19 cellular contexts compared by ENCODE assay signal in genomic region chr6:30041821-30042220, GRCh38. TPM values are rescaled to one million over a fixed set of nuclear protein-coding genes. Genes with fewer than 3 reads are reported as not detected.
DNase-seq lines count a peak whose midpoint lies in the region; ATAC-seq and TF ChIP-seq lines count a peak whose summit lies in the region.
"Had no signal": no experiment of that assay in that cellular context is flagged by ENCODE, and none has a peak within 500 bp of the region (broad histone marks: within the 10 kb centered on the region; RNA-seq: fewer than 3 reads in every experiment).

No MANE protein-coding gene starts in this region.

- TF ChIP-seq CTCF in A673 (conservative IDR thresholded peaks at IDR 0.05; ENCODE audit: low read depth, low read length): no peak
- TF ChIP-seq CTCF in WERI-Rb-1 (IDR thresholded peaks at IDR 0.05; ENCODE audit: low read depth, low read length): no peak
- TF ChIP-seq CTCF in testis (IDR thresholded peaks at IDR 0.05): no peak

- peaks cover 12% of the 10 kb centered on the region; the same call in 1 of the 2 replicates for H3K79me2 ChIP-seq in Karpas-422 (ENCODE audit: low read length)

- POLR2A ChIA-PET in A673 (lab: Charles Lee; ENCODE audit: low non-redundant PET): no interaction called here

- no peak overlapping the region for H2AFZ ChIP-seq in Karpas-422 (ENCODE audit: low read length)

- H3K27ac ChIP-seq in A673 (ENCODE audit: low read depth, low read length, poor library complexity, severe bottlenecking) (no peak overlapping the region), Karpas-422 (ENCODE audit: low read length) (no peak overlapping the region), WERI-Rb-1 (no peak overlapping the region), testis (no peak overlapping the region)
- H3K27ac ChIP-seq: A549 had no signal

- H3K36me3 ChIP-seq in A673 (ENCODE audit: insufficient read depth, low read length, poor library complexity, severe bottlenecking) (no peaks in the 10 kb centered on the region), Karpas-422 (ENCODE audit: insufficient read depth, low read length) (no peaks in the 10 kb centered on the region), WERI-Rb-1 (no peaks in the 10 kb centered on the region), testis (ENCODE audit: low read depth, missing control alignments) (no peaks in the 10 kb centered on the region)

- H3K4me1 ChIP-seq in A673 (ENCODE audit: insufficient read depth, low read length, poor library complexity, severe bottlenecking) (peaks cover 9% of the 10 kb centered on the region), Karpas-422 (ENCODE audit: low read length) (no peaks in the 10 kb centered on the region), testis (no peaks in the 10 kb centered on the region)
- H3K4me1 ChIP-seq: Caco-2 had no signal

- H3K4me2 ChIP-seq in Karpas-422 (ENCODE audit: low read depth, low read length, poor library complexity, severe bottlenecking): no peak overlapping the region
- H3K4me2 ChIP-seq: A549 had no signal

- intact Hi-C loops in A673 (cut with micrococcal nuclease; ENCODE audit: unreplicated experiment): no loop called here
- intact Hi-C loops in testis (cut with DNase I; ENCODE audit: low total_unique reads): no loop called here

- BruUV-seq in A673 (replicated peaks; lab: Mats Ljungman, UMichigan): no TSS peak

- H3K9me2 ChIP-seq in Karpas-422 (replicated peaks; ENCODE audit: insufficient read depth, low read length): no peaks in the 10 kb centered on the region

- peak; percentile 6 for DNase-seq in A673 (ENCODE audit: low spot score)
- peak; percentile 35 for DNase-seq in Karpas-422
- peak; percentile 32 for DNase-seq in WERI-Rb-1
- peak; percentile 22 for DNase-seq in iris pigment epithelial cell (ENCODE audit: low read depth)
- no peak for DNase-seq in left lobe of liver (ENCODE audit: low spot score)
- no peak for DNase-seq in HPDE6-E6E7 (ENCODE audit: extremely low spot score)
- no peak for DNase-seq in testis
- DNase-seq: Caco-2; CD4-positive, CD25-positive, alpha-beta regulatory T cell; EL; H7; NCI-H1048; NCI-H1436 treated with DMSO at 0.1 percent for 48 hours; NCI-H2081 treated with DMSO at 0.1 percent for 48 hours; NCI-H510A treated with DMSO at 0.1 percent for 48 hours; SIG-M5 had no signal

- H3K4me3 ChIP-seq in A673 (ENCODE audit: low read depth, low read length, poor library complexity, severe bottlenecking) (no peak overlapping the region), Karpas-422 (ENCODE audit: low read length) (no peak overlapping the region), WERI-Rb-1 (ENCODE audit: low read depth, low read length) (no peak overlapping the region), testis (no peak overlapping the region)
- H3K4me3 ChIP-seq: A549 had no signal

- no peaks in the 10 kb centered on the region for H3K27me3 ChIP-seq in A673 (replicated peaks; ENCODE audit: insufficient read depth, low read depth, low read length, poor library complexity)
- no peaks in the 10 kb centered on the region for H3K27me3 ChIP-seq in Karpas-422 (ENCODE audit: low read length)
- no peaks in the 10 kb centered on the region for H3K27me3 ChIP-seq in WERI-Rb-1 (ENCODE audit: insufficient read depth, low read depth, severe bottlenecking)
- H3K27me3 ChIP-seq in testis: no peaks in the 10 kb centered on the region

- TF ChIP-seq POLR2A in testis (IDR thresholded peaks at IDR 0.05): no peak

- no peaks in the 10 kb centered on the region for H4K20me1 ChIP-seq in Karpas-422 (ENCODE audit: insufficient read depth, low read depth, low read length)

- no peak overlapping the region for H3K9ac ChIP-seq in Karpas-422 (ENCODE audit: low read length)

- H3K9me3 ChIP-seq in A673 (ENCODE audit: low read depth, low read length, poor library complexity, severe bottlenecking) (no peaks in the 10 kb centered on the region), Karpas-422 (ENCODE audit: low read length) (no peaks in the 10 kb centered on the region), WERI-Rb-1 (ENCODE audit: severe bottlenecking) (no peaks in the 10 kb centered on the region), testis (no peaks in the 10 kb centered on the region)
- H3K9me3 ChIP-seq: A549, Caco-2 had no signal

- WGBS in testis, 2 donors: 80% methylated on average over 4 of the region's 4 CpGs

- no peak for ATAC-seq in left lobe of liver
- ATAC-seq: A549 had no signal

- CTCF ChIA-PET in A673 (lab: Charles Lee): no interaction called here

RNA-seq across cellular contexts. Expression of gene POLR1H, which starts 19.2 kb away (rescaled TPM):
- total RNA-seq in A673 (2021) (30.9 and 34.2 TPM in 2 replicates), left lobe of liver (8.2 TPM), testis (10 to 100 TPM; 29.4 to 33.7 TPM)
- 64.3 and 85.1 TPM in 2 replicates for total RNA-seq in Karpas-422 (2014; rRNA removed; shearing (Covaris generic); ENCODE audit: low replicate concordance)
- 56.8 TPM for polyA plus RNA-seq in testis (ENCODE audit: insufficient read depth, low read depth, low replicate concordance)

RNA-seq across cellular contexts. Expression of gene PPP1R11, which starts 25.2 kb away (rescaled TPM):
- total RNA-seq in A673 (2021) (46.2 and 46.8 TPM in 2 replicates), left lobe of liver (21.7 TPM), testis (10 to 100 TPM; 40.2 to 55.0 TPM)
- 26.6 and 31.5 TPM in 2 replicates for total RNA-seq in Karpas-422 (2014; rRNA removed; shearing (Covaris generic); ENCODE audit: low replicate concordance)
- 91.8 TPM for polyA plus RNA-seq in testis (ENCODE audit: insufficient read depth, low read depth, low replicate concordance)

RNA-seq across cellular contexts. Expression of gene RNF39, which starts 33.7 kb away (rescaled TPM):
- total RNA-seq in A673 (2021) (not detected in 2 replicates), left lobe of liver (0.08 TPM), testis (1 to 10 TPM; 3.5 to 4.3 TPM)
- total RNA-seq in Karpas-422 (2014; rRNA removed; shearing (Covaris generic); ENCODE audit: low replicate concordance): not detected in 2 replicates
- polyA plus RNA-seq in testis (ENCODE audit: insufficient read depth, low read depth, low replicate concordance): 2.7 TPM
- total RNA-seq: CD4-positive, CD25-positive, alpha-beta regulatory T cell; RPMI7951 had no signal
- polyA plus RNA-seq: A549, IgD-negative memory B cell had no signal

Comparison
In these comparisons a context has a peak if more than half of its experiments do, and no peak if none do; other contexts are left out.
1. DNase-seq: peak in A673 (single experiment), Karpas-422 (single experiment), WERI-Rb-1 (single experiment) and iris pigment epithelial cell (single experiment); none in left lobe of liver (single experiment), HPDE6-E6E7 (single experiment) and testis (single experiment).